In genomic region chr3:60770532-60770931, GRCh38 we compare ENCODE assay signal across 23 cellular contexts.
"Had no signal": no experiment of that assay in that cellular context is flagged by ENCODE, and none has a peak within 500 bp of the region (broad histone marks: within the 10 kb centered on the region; RNA-seq: fewer than 3 reads in every experiment).

No MANE protein-coding gene starts in this region.

- ATAC-seq: gastrocnemius medialis; heart right ventricle; left lobe of liver; natural killer cell treated with Interleukin-12 subunit alpha and Interleukin-12 subunit beta and Interleukin-15 and Interleukin-18, amount 100 ng/mL, for 72 hours; stimulated activated naive B cell treated with anti-CD40 and anti-IgM and Interleukin-4, amounts not matched to agents 10 μg/mL and 1 μg/mL and 100 μg/mL, for 72 hours; T-helper 17 cell had no signal

- H3K9me3 ChIP-seq: gastrocnemius medialis had no signal

- H3K4me1 ChIP-seq: gastrocnemius medialis, heart right ventricle, right atrium auricular region, transverse colon had no signal

- H3K36me3 Mint-ChIP-seq: activated naive CD8-positive, alpha-beta T cell treated with anti-CD3 and anti-CD28 coated beads for 36 hours; brain; natural killer cell treated with Interleukin-12 subunit alpha and Interleukin-12 subunit beta and Interleukin-15 and Interleukin-18, amount 100 ng/mL, for 72 hours had no signal

- H3K9me3 Mint-ChIP-seq: activated B cell treated with CpG ODN at 0.5 μM for 24 hours; activated T-helper 1 cell treated with anti-CD3 and anti-CD28 coated beads, Interleukin-12 subunit alpha, Interleukin-12 subunit beta, Interleukin-2, Interleukin-4 antibody, amounts not matched to agents 30 ng/mL and 10 ng/mL and 1 ng/mL, durations not matched to agents 14 hours and 24 hours and 36 hours had no signal

- H3K4me3 ChIP-seq: gastrocnemius medialis, heart right ventricle, right atrium auricular region, skin epidermis, transverse colon had no signal

- H3K27me3 ChIP-seq: gastrocnemius medialis, heart right ventricle, right atrium auricular region, transverse colon had no signal

- H3K27ac Mint-ChIP-seq: activated B cell treated with CpG ODN at 0.5 μM for 24 hours; activated CD4-positive, alpha-beta T cell treated with anti-CD3 and anti-CD28 coated beads, Interleukin-2, amount 10 ng/mL, durations not matched to agents 24 days and 14 days; activated naive CD8-positive, alpha-beta T cell treated with anti-CD3 and anti-CD28 coated beads for 36 hours; activated T-helper 1 cell treated with anti-CD3 and anti-CD28 coated beads, Interleukin-12 subunit alpha, Interleukin-12 subunit beta, Interleukin-2, Interleukin-4 antibody, amounts not matched to agents 30 ng/mL and 10 ng/mL and 1 ng/mL, durations not matched to agents 14 hours and 24 hours and 36 hours; memory B cell; natural killer cell treated with Interleukin-12 subunit alpha and Interleukin-12 subunit beta and Interleukin-15 and Interleukin-18, amount 100 ng/mL, for 72 hours; stimulated activated naive B cell treated with anti-CD40 and anti-IgM and Interleukin-4, amounts not matched to agents 10 μg/mL and 1 μg/mL and 100 μg/mL, for 72 hours; T-helper 17 cell had no signal

- H3K27me3 Mint-ChIP-seq: activated B cell treated with CpG ODN at 0.5 μM for 24 hours; activated CD4-positive, alpha-beta T cell treated with anti-CD3 and anti-CD28 coated beads, Interleukin-2, amount 10 ng/mL, durations not matched to agents 24 days and 14 days; activated naive CD8-positive, alpha-beta T cell treated with anti-CD3 and anti-CD28 coated beads for 36 hours; memory B cell; natural killer cell treated with Interleukin-12 subunit alpha and Interleukin-12 subunit beta and Interleukin-15 and Interleukin-18, amount 100 ng/mL, for 72 hours; stimulated activated naive B cell treated with anti-CD40 and anti-IgM and Interleukin-4, amounts not matched to agents 10 μg/mL and 1 μg/mL and 100 μg/mL, for 72 hours; T-helper 17 cell had no signal

- H3K27ac ChIP-seq: gastrocnemius medialis, heart right ventricle, right atrium auricular region, skin epidermis, transverse colon had no signal

- DNase-seq: activated B cell treated with CpG ODN at 0.5 μM for 24 hours; activated CD4-positive, alpha-beta T cell treated with anti-CD3 and anti-CD28 coated beads, Interleukin-2, amount 10 ng/mL, durations not matched to agents 24 days and 14 days; activated CD8-positive, alpha-beta memory T cell treated with anti-CD3 and anti-CD28 coated beads, Interleukin-2, amount 50 U/mL, for 48 hours; activated naive CD8-positive, alpha-beta T cell treated with anti-CD3 and anti-CD28 coated beads for 36 hours; amygdala; cortex of kidney; effector memory CD4-positive, alpha-beta T cell; gastrocnemius medialis; heart right ventricle; islet precursor cell; posterior cingulate gyrus; stimulated activated CD4-positive, alpha-beta T cell treated with anti-CD3 and anti-CD28 coated beads, Interleukin-15, amount 100 ng/mL, for 24 hours; stimulated activated CD4-positive, alpha-beta T cell treated with anti-CD3 and anti-CD28 coated beads, Interleukin-4, amount 100 ng/mL, for 1 hour; stimulated activated naive B cell treated with anti-CD40 and anti-IgM and Interleukin-4, amounts not matched to agents 10 μg/mL and 1 μg/mL and 100 μg/mL, for 72 hours; T-helper 17 cell; transverse colon had no signal

- H3K4me3 Mint-ChIP-seq: activated B cell treated with CpG ODN at 0.5 μM for 24 hours; activated CD4-positive, alpha-beta T cell treated with anti-CD3 and anti-CD28 coated beads, Interleukin-2, amount 10 ng/mL, durations not matched to agents 24 days and 14 days; activated naive CD8-positive, alpha-beta T cell treated with anti-CD3 and anti-CD28 coated beads for 36 hours; activated T-helper 1 cell treated with anti-CD3 and anti-CD28 coated beads, Interleukin-12 subunit alpha, Interleukin-12 subunit beta, Interleukin-2, Interleukin-4 antibody, amounts not matched to agents 30 ng/mL and 10 ng/mL and 1 ng/mL, durations not matched to agents 14 hours and 24 hours and 36 hours; brain; memory B cell; natural killer cell treated with Interleukin-12 subunit alpha and Interleukin-12 subunit beta and Interleukin-15 and Interleukin-18, amount 100 ng/mL, for 72 hours; stimulated activated naive B cell treated with anti-CD40 and anti-IgM and Interleukin-4, amounts not matched to agents 10 μg/mL and 1 μg/mL and 100 μg/mL, for 72 hours; T-helper 17 cell had no signal

- H3K36me3 ChIP-seq: gastrocnemius medialis, heart right ventricle, right atrium auricular region, transverse colon had no signal

- H3K4me1 Mint-ChIP-seq: activated B cell treated with CpG ODN at 0.5 μM for 24 hours; activated CD4-positive, alpha-beta T cell treated with anti-CD3 and anti-CD28 coated beads, Interleukin-2, amount 10 ng/mL, durations not matched to agents 24 days and 14 days; activated naive CD8-positive, alpha-beta T cell treated with anti-CD3 and anti-CD28 coated beads for 36 hours; brain; memory B cell; stimulated activated naive B cell treated with anti-CD40 and anti-IgM and Interleukin-4, amounts not matched to agents 10 μg/mL and 1 μg/mL and 100 μg/mL, for 72 hours; T-helper 17 cell had no signal
